Comparison of ENCODE assay signal across 12 cellular contexts in the genomic region with DNA sequence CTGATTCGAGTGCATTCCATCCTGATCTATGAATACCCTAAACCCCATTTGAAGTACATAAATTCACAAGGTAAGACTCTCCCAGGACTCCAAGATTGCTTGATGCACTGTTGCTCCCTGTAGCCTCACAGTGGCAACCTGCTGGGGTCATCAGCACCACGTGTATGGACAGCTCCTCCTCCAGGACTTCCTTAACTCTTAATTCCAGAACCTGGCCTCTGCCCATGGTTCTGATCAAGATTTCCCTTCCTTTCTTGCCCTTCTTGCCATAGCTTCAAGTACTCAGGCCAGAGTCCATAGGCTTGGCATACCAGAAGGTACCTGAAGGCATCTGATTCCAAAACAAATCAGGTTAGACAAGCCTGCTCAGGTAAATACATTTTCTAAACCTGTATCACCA. TPM values are rescaled to one million over a fixed set of nuclear protein-coding genes. Genes with fewer than 3 reads are reported as not detected.
A peak's percentile ranks its signal among the peaks of the same experiment; 100 is the strongest.
DNase-seq lines count a peak whose midpoint lies in the region; ATAC-seq, FAIRE-seq and TF ChIP-seq lines count a peak whose summit lies in the region.
"Had no signal": no experiment of that assay in that cellular context is flagged by ENCODE, and none has a peak within 500 bp of the region (broad histone marks: within the 10 kb centered on the region; RNA-seq: fewer than 3 reads in every experiment).

No MANE protein-coding gene starts in this region.

- peaks cover 0 to 4% (median 0%) of the 10 kb centered on the region in 11 donors for H3K9me3 Mint-ChIP-seq in naive thymus-derived CD4-positive, alpha-beta T cell
- H3K9me3 Mint-ChIP-seq: dendritic cell treated with granulocyte-macrophage colony-stimulating factor and Interleukin-4, amounts not matched to agents 40 ng/mL and 50 ng/mL, for 4 days had no signal

- no peak overlapping the region for H3K4me3 Mint-ChIP-seq in naive thymus-derived CD4-positive, alpha-beta T cell
- H3K4me3 Mint-ChIP-seq: dendritic cell treated with granulocyte-macrophage colony-stimulating factor and Interleukin-4, amounts not matched to agents 40 ng/mL and 50 ng/mL, for 4 days had no signal

- CTCF ChIA-PET in naive thymus-derived CD4-positive, alpha-beta T cell (lab: Charles Lee), result no interaction called here

- no peaks in the 10 kb centered on the region for H3K4me1 Mint-ChIP-seq in naive thymus-derived CD4-positive, alpha-beta T cell

- H3K4me1 ChIP-seq in SJSA1 (replicated peaks) (no peaks in the 10 kb centered on the region), small intestine (ENCODE audit: control insufficient read depth in 2 of 2, insufficient read depth in 1 of 2, low read depth in 1 of 2, low read length in 1 of 2) (no peaks in the 10 kb centered on the region)
- H3K4me1 ChIP-seq in naive thymus-derived CD4-positive, alpha-beta T cell (ENCODE audit: control insufficient read depth in 2 of 2, insufficient read depth in 2 of 2, low read length in 2 of 2), result no peaks in the 10 kb centered on the region
- H3K4me1 ChIP-seq: Peyer's patch had no signal

- no peak overlapping the region for H3K27ac ChIP-seq in SJSA1
- no peak overlapping the region for H3K27ac ChIP-seq in small intestine (ENCODE audit: low read depth in 1 of 2, low read length in 1 of 2)
- H3K27ac ChIP-seq in naive thymus-derived CD4-positive, alpha-beta T cell (ENCODE audit: low read depth, low read length), result no peak overlapping the region
- H3K27ac ChIP-seq: Peyer's patch, skin epidermis had no signal

- no peaks in the 10 kb centered on the region for H3K27me3 ChIP-seq in SJSA1 (replicated peaks)
- no peaks in the 10 kb centered on the region for H3K27me3 ChIP-seq in small intestine (ENCODE audit: control insufficient read depth in 2 of 2, insufficient read depth in 2 of 2, low read length in 2 of 2)
- H3K27me3 ChIP-seq in naive thymus-derived CD4-positive, alpha-beta T cell (ENCODE audit: control insufficient read depth in 2 of 2, insufficient read depth in 2 of 2, low read length in 2 of 2), result peaks cover 0 to 4% of the 10 kb centered on the region in 2 donors
- H3K27me3 ChIP-seq: Peyer's patch had no signal

- no peaks in the 10 kb centered on the region for H3K9me3 ChIP-seq in SJSA1 (replicated peaks)
- no peaks in the 10 kb centered on the region for H3K9me3 ChIP-seq in small intestine (ENCODE audit: control insufficient read depth, low read depth)
- no peaks in the 10 kb centered on the region for H3K9me3 ChIP-seq in naive thymus-derived CD4-positive, alpha-beta T cell (ENCODE audit: control insufficient read depth in 2 of 3, low read length in 3 of 3)
- H3K9me3 ChIP-seq: Peyer's patch had no signal

- WGBS in small intestine, 3 donors, result 0 to 4% (median 2%) methylated on average over 2 of the region's 2 CpGs

- TF ChIP-seq CTCF in foreskin fibroblast (IDR thresholded peaks at IDR 0.05; ENCODE audit: low read depth, low read length), result no peak

- FAIRE-seq in small intestine (lab: Jason Lieb, UNC), result no peak
- FAIRE-seq: A204.1 had no signal

- H3K27ac Mint-ChIP-seq in naive thymus-derived CD4-positive, alpha-beta T cell, result no peak overlapping the region
- H3K27ac Mint-ChIP-seq: dendritic cell treated with granulocyte-macrophage colony-stimulating factor and Interleukin-4, amounts not matched to agents 40 ng/mL and 50 ng/mL, for 4 days had no signal

- peak; percentile 57 for DNase-seq in SIG-M5 treated with dmso at 0.1 percent for 504 hours (lab: John Stamatoyannopoulos, UW; ENCODE audit: unreplicated experiment)
- DNase-seq in SIG-M5 (lab: John Stamatoyannopoulos, UW), result no peak
- DNase-seq in SJSA1 (ENCODE audit: low read depth in 1 of 2, low spot score in 2 of 2), result peak; percentile 27 to 49
- DNase-seq in foreskin fibroblast, result peak; percentile 36 to 66
- DNase-seq in small intestine, result peak; percentile 59
- DNase-seq in naive thymus-derived CD4-positive, alpha-beta T cell, result no peak
- DNase-seq in activated CD4-positive, CD25-positive, alpha-beta regulatory T cell treated with anti-CD3 and anti-CD28 coated beads, Interleukin-2, amount 50 U/mL, for 72 hours, result no peak

- POLR2A ChIA-PET in naive thymus-derived CD4-positive, alpha-beta T cell (lab: Charles Lee), result no interaction called here

- intact Hi-C loops in naive thymus-derived CD4-positive, alpha-beta T cell (cut with micrococcal nuclease), result no loop called here

- no peak overlapping the region for H3K4me3 ChIP-seq in SJSA1
- H3K4me3 ChIP-seq in foreskin fibroblast (ENCODE audit: low read depth in 1 of 2, low read length in 2 of 2), result no peak overlapping the region
- no peak overlapping the region for H3K4me3 ChIP-seq in small intestine (ENCODE audit: low read depth in 1 of 2, low read length in 2 of 2)
- H3K4me3 ChIP-seq in naive thymus-derived CD4-positive, alpha-beta T cell (ENCODE audit: low read length), result no peak overlapping the region
- H3K4me3 ChIP-seq: Peyer's patch, skin epidermis had no signal

- peaks cover 0 to 3% (median 0%) of the 10 kb centered on the region in 5 donors for H3K36me3 Mint-ChIP-seq in naive thymus-derived CD4-positive, alpha-beta T cell

- no peak for ATAC-seq in GM21576 (IDR thresholded peaks at IDR 0.05; ENCODE audit: unreplicated experiment)
- ATAC-seq in naive thymus-derived CD4-positive, alpha-beta T cell, result no peak

- H3K27me3 Mint-ChIP-seq in naive thymus-derived CD4-positive, alpha-beta T cell, result peaks cover 0 to 11% (median 4%) of the 10 kb centered on the region in 5 donors

- H3K36me3 ChIP-seq in SJSA1, result no peaks in the 10 kb centered on the region
- no peaks in the 10 kb centered on the region for H3K36me3 ChIP-seq in small intestine (ENCODE audit: control insufficient read depth in 2 of 2, insufficient read depth in 2 of 2, low read length in 2 of 2)
- H3K36me3 ChIP-seq in naive thymus-derived CD4-positive, alpha-beta T cell (ENCODE audit: control insufficient read depth in 2 of 3, insufficient read depth in 3 of 3, low read length in 3 of 3), result no peaks in the 10 kb centered on the region
- H3K36me3 ChIP-seq: Peyer's patch had no signal

RNA-seq across cellular contexts. Expression of gene NLK, which starts 34.0 kb away (rescaled TPM):
- total RNA-seq in SJSA1 (2014; rRNA removed; shearing (Covaris generic)), result 19.3 and 21.8 TPM in 2 replicates
- polyA plus RNA-seq in small intestine, result 10 to 100 TPM in 1 of 3 donors, 1 to 10 TPM in 2; 7.0 to 11.2 (median 8.7) TPM
- total RNA-seq in naive thymus-derived CD4-positive, alpha-beta T cell, result 10 to 100 TPM; 12.9 to 19.2 (median 18.0) TPM
- 1 to 10 TPM; 1.0 to 2.1 TPM for polyA plus RNA-seq in naive thymus-derived CD4-positive, alpha-beta T cell

Comparison
In these comparisons a context has a peak if more than half of its experiments do, and no peak if none do; other contexts are left out.
1. DNase-seq: peak in SIG-M5 treated with dmso at 0.1 percent for 504 hours (single experiment), SJSA1 (2 of 2), foreskin fibroblast (2 of 2) and small intestine (single experiment); none in SIG-M5 (single experiment), naive thymus-derived CD4-positive, alpha-beta T cell (0 of 9) and activated CD4-positive, CD25-positive, alpha-beta regulatory T cell treated with anti-CD3 and anti-CD28 coated beads, Interleukin-2, amount 50 U/mL, for 72 hours (single experiment).